In the genomic region with DNA sequence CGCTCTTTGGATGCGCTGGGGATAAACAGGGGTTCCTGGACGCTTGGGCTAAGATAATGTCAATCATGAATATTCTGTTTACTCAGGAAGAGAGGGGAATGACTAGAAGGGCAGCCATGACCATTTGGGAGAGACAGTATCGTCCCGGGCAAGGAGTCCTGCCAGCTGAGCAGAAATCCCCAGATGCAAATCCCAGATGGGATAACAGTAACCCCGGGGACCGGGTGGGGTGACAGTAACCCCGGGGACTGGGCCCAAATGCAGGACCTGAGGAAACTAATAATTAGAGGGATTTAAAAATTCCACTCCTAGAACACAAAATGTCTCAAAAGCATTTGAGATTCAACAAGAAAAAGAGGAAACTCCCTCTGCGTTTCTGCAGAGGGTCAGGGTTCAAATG, we compare ENCODE assay signal across 25 cellular contexts.
"Had no signal": no experiment of that assay in that cellular context is flagged by ENCODE, and none has a peak within 500 bp of the region (broad histone marks: within the 10 kb centered on the region; RNA-seq: fewer than 3 reads in every experiment).

No MANE protein-coding gene starts in this region.

- ATAC-seq: activated CD8-positive, alpha-beta T cell treated with anti-CD3 and anti-CD28 coated beads for 36 hours; activated T-cell treated with anti-CD3 and anti-CD28 coated beads, Interleukin-2, amount 50 U/mL, for 72 hours; K562; T-helper 17 cell had no signal

- H3K4me1 ChIP-seq: Peyer's patch had no signal

- H3K9me3 ChIP-seq: Peyer's patch had no signal

- FAIRE-seq: TTC549 had no signal

- DNase-seq: activated CD4-positive, alpha-beta T cell treated with anti-CD3 and anti-CD28 coated beads for 4 hours; activated CD8-positive, alpha-beta memory T cell treated with anti-CD3 and anti-CD28 coated beads, Interleukin-2, amount 50 U/mL, for 4 hours; activated CD8-positive, alpha-beta T cell treated with anti-CD3 and anti-CD28 coated beads for 36 hours; activated gamma-delta T cell treated with Interleukin-2 at 50 U/mL for 16 hours; activated naive CD4-positive, alpha-beta T cell treated with anti-CD3 and anti-CD28 coated beads, Interleukin-2, amount 10 ng/mL, durations not matched to agents 7 days and 5 days; activated naive CD8-positive, alpha-beta T cell treated with anti-CD3 and anti-CD28 coated beads for 36 hours; activated T-cell treated with anti-CD3 and anti-CD28 coated beads, Interleukin-2, amount 50 U/mL, for 72 hours; brain microvascular endothelial cell; Karpas-422; NCI-H1105 treated with DMSO at 0.1 percent for 48 hours; NCI-H1436 treated with DMSO at 0.1 percent for 48 hours; NCI-H187; NCI-H2081; NCI-H510A treated with DMSO at 0.1 percent for 48 hours; NCI-H69; NK-92 treated with Interleukin-12 subunit alpha and Interleukin-12 subunit beta, amount 100 ng/mL, for 24 hours; Peyer's patch; SIG-M5; T-helper 17 cell; T1000 had no signal

- H3K27me3 ChIP-seq: brain microvascular endothelial cell, cardiac muscle cell, Peyer's patch had no signal

- H3K27ac Mint-ChIP-seq: activated CD8-positive, alpha-beta T cell treated with anti-CD3 and anti-CD28 coated beads for 36 hours; activated naive CD4-positive, alpha-beta T cell treated with anti-CD3 and anti-CD28 coated beads, Interleukin-2, amount 10 ng/mL, durations not matched to agents 7 days and 5 days; activated naive CD8-positive, alpha-beta T cell treated with anti-CD3 and anti-CD28 coated beads for 36 hours; activated T-cell treated with anti-CD3 and anti-CD28 coated beads, Interleukin-2, amount 50 U/mL, for 72 hours; activated T-helper 2 cell treated with anti-CD3 and anti-CD28 coated beads, Interferon-gamma antibody, Interleukin-2, Interleukin-4, amounts not matched to agents 10 μg/mL and 5 μg/mL and 100 μg/mL, durations not matched to agents 14 hours and 24 hours and 36 hours; T-helper 17 cell had no signal

- H3K36me3 Mint-ChIP-seq: activated naive CD8-positive, alpha-beta T cell treated with anti-CD3 and anti-CD28 coated beads for 36 hours had no signal

- H3K36me3 ChIP-seq: brain microvascular endothelial cell, cardiac muscle cell, Peyer's patch had no signal

- H3K4me3 ChIP-seq: cardiac muscle cell, K562, Peyer's patch had no signal

- H3K9me3 Mint-ChIP-seq: activated naive CD8-positive, alpha-beta T cell treated with anti-CD3 and anti-CD28 coated beads for 36 hours had no signal

- H3K4me1 Mint-ChIP-seq: activated naive CD4-positive, alpha-beta T cell treated with anti-CD3 and anti-CD28 coated beads, Interleukin-2, amount 10 ng/mL, durations not matched to agents 7 days and 5 days; activated naive CD8-positive, alpha-beta T cell treated with anti-CD3 and anti-CD28 coated beads for 36 hours had no signal

- H3K4me3 Mint-ChIP-seq: activated CD8-positive, alpha-beta T cell treated with anti-CD3 and anti-CD28 coated beads for 36 hours; activated naive CD4-positive, alpha-beta T cell treated with anti-CD3 and anti-CD28 coated beads, Interleukin-2, amount 10 ng/mL, durations not matched to agents 7 days and 5 days; activated naive CD8-positive, alpha-beta T cell treated with anti-CD3 and anti-CD28 coated beads for 36 hours; activated T-cell treated with anti-CD3 and anti-CD28 coated beads, Interleukin-2, amount 50 U/mL, for 72 hours; T-helper 17 cell had no signal

- H3K27ac ChIP-seq: brain microvascular endothelial cell, cardiac muscle cell, Peyer's patch, RWPE1 had no signal
